Comparison of ENCODE assay signal across 21 cellular contexts in genomic region chr6:131844243-131844841, GRCh38. TPM values are rescaled to one million over a fixed set of nuclear protein-coding genes. Genes with fewer than 3 reads are reported as not detected.
DNase-seq lines count a peak whose midpoint lies in the region; ATAC-seq and TF ChIP-seq lines count a peak whose summit lies in the region.
"Had no signal": no experiment of that assay in that cellular context is flagged by ENCODE, and none has a peak within 500 bp of the region (broad histone marks: within the 10 kb centered on the region; RNA-seq: fewer than 3 reads in every experiment).

No MANE protein-coding gene starts in this region.

- H3K4me1 Mint-ChIP-seq in type B pancreatic cell (ENCODE audit: unreplicated experiment) = no peaks in the 10 kb centered on the region
- H3K4me1 Mint-ChIP-seq: CD4-positive, CD25-positive, alpha-beta regulatory T cell; natural killer cell had no signal

- H3F3A ChIP-seq in smooth muscle cell (ENCODE audit: low read depth) = no peaks in the 10 kb centered on the region

- H3K27ac Mint-ChIP-seq in type B pancreatic cell = no peak overlapping the region
- H3K27ac Mint-ChIP-seq: activated CD8-positive, alpha-beta T cell treated with anti-CD3 and anti-CD28 coated beads, Interleukin-2, amount 10 ng/mL, durations not matched to agents 7 days and 5 days; activated T-helper 1 cell treated with anti-CD3 and anti-CD28 coated beads, Interleukin-12 subunit alpha, Interleukin-12 subunit beta, Interleukin-2, Interleukin-4 antibody, amounts not matched to agents 30 ng/mL and 10 ng/mL and 1 ng/mL, durations not matched to agents 14 hours and 24 hours and 36 hours; CD4-positive, CD25-positive, alpha-beta regulatory T cell; natural killer cell had no signal

- H3K27me3 ChIP-seq in RWPE2 (ENCODE audit: insufficient read depth, poor library complexity, severe bottlenecking) (no peaks in the 10 kb centered on the region), smooth muscle cell (ENCODE audit: low read depth) (no peaks in the 10 kb centered on the region)
- H3K27me3 ChIP-seq: adrenal gland had no signal

- in situ Hi-C loops in GM13977 (cut with MboI; ENCODE audit: low pct_unique_long_range_greater_than_20kb, low sequenced_read_pairs, unreplicated experiment) = no loop called here

- no peak overlapping the region for H3K4me3 ChIP-seq in RWPE2 (ENCODE audit: severe bottlenecking)
- no peak overlapping the region for H3K4me3 ChIP-seq in fibroblast of the aortic adventitia (ENCODE audit: low read depth, low read length)
- H3K4me3 ChIP-seq in smooth muscle cell = no peak overlapping the region
- H3K4me3 ChIP-seq: adrenal gland, HAP-1, prostate gland, thoracic aorta had no signal

- no peak overlapping the region for H2AFZ ChIP-seq in smooth muscle cell (ENCODE audit: low read depth)

- peak; percentile 37 for DNase-seq in SIG-M5 treated with dmso at 0.1 percent for 504 hours (lab: John Stamatoyannopoulos, UW; ENCODE audit: unreplicated experiment)
- no peak for DNase-seq in SIG-M5 (lab: John Stamatoyannopoulos, UW)
- no peak for DNase-seq in RWPE2 (ENCODE audit: low spot score)
- peak; percentile 21 for DNase-seq in fibroblast of the aortic adventitia (ENCODE audit: low read depth)
- DNase-seq in smooth muscle cell (lab: John Stamatoyannopoulos, UW; ENCODE audit: unreplicated experiment) = no peak
- DNase-seq in type B pancreatic cell (ENCODE audit: extremely low spot score, unreplicated experiment) = no peak
- no peak for DNase-seq in GM13977 (ENCODE audit: low spot score)
- no peak for DNase-seq in NCI-H524 (lab: John Stamatoyannopoulos, UW)
- DNase-seq: activated CD8-positive, alpha-beta T cell treated with anti-CD3 and anti-CD28 coated beads, Interleukin-2, amount 10 ng/mL, durations not matched to agents 7 days and 5 days; adrenal gland; CD4-positive, CD25-positive, alpha-beta regulatory T cell; DMS79 treated with DMSO at 0.1 percent for 48 hours; natural killer cell; NCI-H2171 treated with DMSO at 0.1 percent for 48 hours; stimulated activated CD4-positive, alpha-beta T cell treated with anti-CD3 and anti-CD28 coated beads, Interleukin-12 subunit alpha, Interleukin-12 subunit beta, amount 100 ng/mL, for 4 hours had no signal

- H3K9ac ChIP-seq in smooth muscle cell (ENCODE audit: low read depth) = no peak overlapping the region

- no peaks in the 10 kb centered on the region for H3K27me3 Mint-ChIP-seq in type B pancreatic cell

- TF ChIP-seq CTCF in RWPE2 (IDR thresholded peaks at IDR 0.05; ENCODE audit: poor library complexity, severe bottlenecking) (no peak), fibroblast of the aortic adventitia (IDR thresholded peaks at IDR 0.05; ENCODE audit: insufficient read depth, low read length) (no peak), smooth muscle cell (IDR thresholded peaks at IDR 0.05; ENCODE audit: borderline replicate concordance, insufficient read depth, poor library complexity, severe bottlenecking) (no peak), type B pancreatic cell (conservative IDR thresholded peaks at IDR 0.05) (no peak), GM13977 (IDR thresholded peaks at IDR 0.05; ENCODE audit: extremely low read depth, insufficient read depth, missing control alignments) (no peak)

- H3K27ac ChIP-seq in RWPE2 (ENCODE audit: poor library complexity, severe bottlenecking) (no peak overlapping the region), smooth muscle cell (ENCODE audit: low read depth) (peak overlapping the region; percentile 39)
- H3K27ac ChIP-seq: 22Rv1, adrenal gland, prostate gland, RWPE1, thoracic aorta had no signal

- no peaks in the 10 kb centered on the region for H3K36me3 ChIP-seq in RWPE2 (ENCODE audit: low read depth)
- H3K36me3 ChIP-seq in smooth muscle cell (ENCODE audit: low read depth) = no peaks in the 10 kb centered on the region
- H3K36me3 ChIP-seq: adrenal gland, HAP-1, prostate gland, thoracic aorta had no signal

- no peak overlapping the region for H3K4me3 Mint-ChIP-seq in type B pancreatic cell
- H3K4me3 Mint-ChIP-seq: activated CD8-positive, alpha-beta T cell treated with anti-CD3 and anti-CD28 coated beads, Interleukin-2, amount 10 ng/mL, durations not matched to agents 7 days and 5 days; activated T-helper 1 cell treated with anti-CD3 and anti-CD28 coated beads, Interleukin-12 subunit alpha, Interleukin-12 subunit beta, Interleukin-2, Interleukin-4 antibody, amounts not matched to agents 30 ng/mL and 10 ng/mL and 1 ng/mL, durations not matched to agents 14 hours and 24 hours and 36 hours; CD4-positive, CD25-positive, alpha-beta regulatory T cell; natural killer cell had no signal

- no peaks in the 10 kb centered on the region for H3K36me3 Mint-ChIP-seq in type B pancreatic cell
- H3K36me3 Mint-ChIP-seq: CD4-positive, CD25-positive, alpha-beta regulatory T cell; natural killer cell had no signal

- H3K4me1 ChIP-seq in RWPE2 (ENCODE audit: insufficient read depth, poor library complexity, severe bottlenecking) (no peaks in the 10 kb centered on the region), smooth muscle cell (ENCODE audit: low read depth) (no peaks in the 10 kb centered on the region)
- H3K4me1 ChIP-seq: adrenal gland, HAP-1, prostate gland had no signal

- peaks cover 53% of the 10 kb centered on the region for H3K79me2 ChIP-seq in smooth muscle cell (ENCODE audit: low read depth)

- H3K9me3 ChIP-seq in RWPE2 (ENCODE audit: severe bottlenecking) (no peaks in the 10 kb centered on the region), smooth muscle cell (replicated peaks; ENCODE audit: low read depth) (no peaks in the 10 kb centered on the region)
- H3K9me3 ChIP-seq: adrenal gland, HAP-1, prostate gland, thoracic aorta had no signal

- peak; percentile 51; the same call in 2 of the 3 replicates for ATAC-seq in RWPE2 (ENCODE audit: low read depth)
- ATAC-seq: activated CD8-positive, alpha-beta T cell treated with anti-CD3 and anti-CD28 coated beads, Interleukin-2, amount 10 ng/mL, durations not matched to agents 7 days and 5 days; natural killer cell had no signal

- no peak overlapping the region for H3K4me2 ChIP-seq in smooth muscle cell

- H3K9me3 Mint-ChIP-seq in type B pancreatic cell = no peaks in the 10 kb centered on the region
- H3K9me3 Mint-ChIP-seq: activated T-helper 1 cell treated with anti-CD3 and anti-CD28 coated beads, Interleukin-12 subunit alpha, Interleukin-12 subunit beta, Interleukin-2, Interleukin-4 antibody, amounts not matched to agents 30 ng/mL and 10 ng/mL and 1 ng/mL, durations not matched to agents 14 hours and 24 hours and 36 hours had no signal

- WGBS in smooth muscle cell (ENCODE audit: low lambda C conversion rate) = 79% methylated on average over 3 of the region's 3 CpGs

- peaks cover 91% of the 10 kb centered on the region for H4K20me1 ChIP-seq in smooth muscle cell (ENCODE audit: low read depth)

RNA-seq across cellular contexts. Expression of gene ENPP1, which starts 36.5 kb away (rescaled TPM):
- total RNA-seq in fibroblast of the aortic adventitia (ENCODE audit: low replicate concordance) = 5.6 and 7.4 TPM in 2 replicates
- total RNA-seq in smooth muscle cell = 433 and 501 TPM in 2 replicates
- polyA plus RNA-seq in smooth muscle cell = 193 and 329 TPM in 2 replicates
- total RNA-seq in type B pancreatic cell (ENCODE audit: low replicate concordance) = 12.9 and 13.4 TPM in 2 replicates
- total RNA-seq: CD4-positive, CD25-positive, alpha-beta regulatory T cell had no signal

Comparison
In these comparisons a context has a peak if more than half of its experiments do, and no peak if none do; other contexts are left out.
1. DNase-seq: peak in SIG-M5 treated with dmso at 0.1 percent for 504 hours (single experiment) and fibroblast of the aortic adventitia (single experiment); none in SIG-M5 (single experiment), RWPE2 (single experiment), smooth muscle cell (single experiment), type B pancreatic cell (single experiment), GM13977 (single experiment) and NCI-H524 (0 of 2).
2. RNA of gene ENPP1, which starts 36.5 kb away (total RNA-seq): 433 to 501 TPM in smooth muscle cell; 12.9 to 13.4 TPM in type B pancreatic cell and 5.6 to 7.4 TPM in fibroblast of the aortic adventitia; every median in the first group is over 10 times any median in the second.